Comparison of ENCODE assay signal across 8 cellular contexts in the genomic region with DNA sequence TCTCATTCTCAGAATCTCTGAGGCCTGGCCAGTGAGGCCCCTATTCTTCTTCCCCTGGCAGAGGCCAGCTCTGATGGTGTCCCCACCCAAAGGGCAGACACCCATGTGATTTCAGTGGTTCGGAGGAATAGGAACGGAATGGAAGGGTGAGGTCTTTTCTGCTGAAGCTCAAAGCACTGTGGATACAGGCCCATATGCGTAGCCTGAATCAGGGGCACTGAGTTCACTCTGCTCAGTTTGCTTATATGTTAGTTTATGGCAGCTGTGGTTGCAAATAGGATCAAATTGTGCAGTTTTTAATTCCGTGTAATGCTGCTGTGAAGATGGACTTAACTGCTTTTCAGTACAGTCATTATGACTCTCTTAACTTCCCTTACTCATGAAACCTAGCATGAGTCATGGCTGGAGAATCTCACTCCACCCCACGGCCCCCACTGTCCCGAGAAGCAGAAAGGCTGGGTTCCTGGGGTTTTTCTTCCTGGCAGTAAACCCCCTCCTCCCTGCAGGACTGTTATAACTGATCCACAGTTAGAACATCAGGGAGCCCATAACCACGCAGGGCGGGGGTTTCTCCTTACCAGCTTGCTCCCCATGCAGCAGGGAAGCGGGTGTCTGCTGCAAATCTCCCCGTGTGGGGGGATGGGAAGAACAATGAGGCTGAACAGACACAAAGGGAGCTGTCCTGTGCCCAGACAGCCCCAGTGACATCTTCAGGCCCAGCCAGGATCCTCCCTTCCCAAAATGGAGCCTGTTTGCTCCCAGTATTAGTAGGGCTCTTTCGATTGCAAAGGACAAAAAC.
A peak's percentile ranks its signal among the peaks of the same experiment; 100 is the strongest.
DNase-seq lines count a peak whose midpoint lies in the region; ATAC-seq and TF ChIP-seq lines count a peak whose summit lies in the region.

No MANE protein-coding gene starts in this region.

- H3K4me1 ChIP-seq in SJSA1 (replicated peaks): peaks cover 41% of the 10 kb centered on the region

- H3K4me3 Mint-ChIP-seq in neural crest cell: no peak overlapping the region

- no peaks in the 10 kb centered on the region for H3K27me3 Mint-ChIP-seq in neural crest cell (ENCODE audit: low read depth)

- peaks cover 6% of the 10 kb centered on the region for H3K36me3 Mint-ChIP-seq in neural crest cell (ENCODE audit: low read depth)

- no peaks in the 10 kb centered on the region for H3K36me3 ChIP-seq in SJSA1

- H3K9me3 ChIP-seq in SJSA1 (replicated peaks): no peaks in the 10 kb centered on the region

- peak; percentile 27 for DNase-seq in activated T-cell treated with anti-CD3 and anti-CD28 coated beads for 48 hours (ENCODE audit: low read depth)
- no peak for DNase-seq in activated T-cell treated with anti-CD3 and anti-CD28 coated beads for 4 hours
- DNase-seq in SJSA1 (ENCODE audit: low read depth in 1 of 2, low spot score in 2 of 2): peak; percentile 95 to 98
- peak; percentile 63 for DNase-seq in epithelial cell of prostate (ENCODE audit: low read depth, low spot score)
- no peak for DNase-seq in neural crest cell (ENCODE audit: low read depth, low spot score)
- no peak for DNase-seq in NCI-H524 (lab: John Stamatoyannopoulos, UW)

- H3K4me3 ChIP-seq in SJSA1: no peak overlapping the region

- ATAC-seq in HG03039 (IDR thresholded peaks at IDR 0.05; ENCODE audit: unreplicated experiment): peak; percentile 84
- no peak for ATAC-seq in GM19397 (IDR thresholded peaks at IDR 0.05; ENCODE audit: unreplicated experiment)

- peaks cover 25% of the 10 kb centered on the region for H3K4me1 Mint-ChIP-seq in neural crest cell

- TF ChIP-seq CTCF in neural crest cell (conservative IDR thresholded peaks at IDR 0.05): no peak

- no peaks in the 10 kb centered on the region for H3K27me3 ChIP-seq in SJSA1 (replicated peaks)

- H3K9me3 Mint-ChIP-seq in neural crest cell: no peaks in the 10 kb centered on the region

- H3K27ac Mint-ChIP-seq in neural crest cell (ENCODE audit: unreplicated experiment): peak overlapping the region; percentile 53

- H3K27ac ChIP-seq in SJSA1: peak overlapping the region; percentile 97
- peak overlapping the region; percentile 96 for H3K27ac ChIP-seq in epithelial cell of prostate

Comparison
In these comparisons a context has a peak if more than half of its experiments do, and no peak if none do; other contexts are left out.
1. DNase-seq: peak in activated T-cell treated with anti-CD3 and anti-CD28 coated beads for 48 hours (single experiment), SJSA1 (2 of 2) and epithelial cell of prostate (single experiment); none in activated T-cell treated with anti-CD3 and anti-CD28 coated beads for 4 hours (single experiment), neural crest cell (single experiment) and NCI-H524 (0 of 2).